ENCODE assay signal across 11 cellular contexts in genomic region chr2:74673821-74674528, GRCh38. TPM values are rescaled to one million over a fixed set of nuclear protein-coding genes. Genes with fewer than 3 reads are reported as not detected.
"Had no signal": no experiment of that assay in that cellular context is flagged by ENCODE, and none has a peak within 500 bp of the region (broad histone marks: within the 10 kb centered on the region; RNA-seq: fewer than 3 reads in every experiment).

No MANE protein-coding gene starts in this region.

- H3K9me3 ChIP-seq: HAP-1 had no signal

- ATAC-seq: HCT116 had no signal

- FAIRE-seq: HTR-8/SVneo had no signal

- H3K4me3 ChIP-seq: GM23248, HAP-1 had no signal

- H3K27ac ChIP-seq: GM23248 had no signal

- H2AFZ ChIP-seq: GM23248 had no signal

- H3K27ac Mint-ChIP-seq: HFFc6 had no signal

- H3K9ac ChIP-seq: GM23248 had no signal

- DNase-seq: GM23248, GOT3, H7, HFFc6, IMR-90, KBM-7 had no signal

- H3K4me3 Mint-ChIP-seq: HFFc6 had no signal

RNA-seq across cellular contexts. Expression of gene M1AP, which starts 25.8 kb away (rescaled TPM):
- total RNA-seq: H4, HT-29, IMR-90 had no signal
